Comparison of ENCODE assay signal across 14 cellular contexts in genomic region chr5:56279979-56280378, GRCh38. TPM values are rescaled to one million over a fixed set of nuclear protein-coding genes. Genes with fewer than 3 reads are reported as not detected.
DNase-seq lines count a peak whose midpoint lies in the region; ATAC-seq and TF ChIP-seq lines count a peak whose summit lies in the region.
"Had no signal": no experiment of that assay in that cellular context is flagged by ENCODE, and none has a peak within 500 bp of the region (broad histone marks: within the 10 kb centered on the region; RNA-seq: fewer than 3 reads in every experiment).

No MANE protein-coding gene starts in this region.

- H3K36me3 ChIP-seq in SJCRH30 = no peaks in the 10 kb centered on the region
- H3K36me3 ChIP-seq in CD8-positive, alpha-beta memory T cell (ENCODE audit: insufficient read depth, low read length) = no peaks in the 10 kb centered on the region
- H3K36me3 ChIP-seq: tibial artery had no signal

- H3K9me3 Mint-ChIP-seq in progenitor cell of endocrine pancreas (ENCODE audit: low read depth) = no peaks in the 10 kb centered on the region
- H3K9me3 Mint-ChIP-seq in CD8-positive, alpha-beta memory T cell = no peaks in the 10 kb centered on the region
- H3K9me3 Mint-ChIP-seq: dendritic cell treated with granulocyte-macrophage colony-stimulating factor and Interleukin-4, amounts not matched to agents 40 ng/mL and 50 ng/mL, for 4 days had no signal

- H3K4me1 ChIP-seq in SJCRH30 = peaks cover 21% of the 10 kb centered on the region
- H3K4me1 ChIP-seq in CD8-positive, alpha-beta memory T cell (ENCODE audit: insufficient read depth, low read length) = no peaks in the 10 kb centered on the region
- H3K4me1 ChIP-seq: parathyroid adenoma had no signal

- no peak overlapping the region for H3K4me3 Mint-ChIP-seq in progenitor cell of endocrine pancreas (ENCODE audit: low read depth)
- H3K4me3 Mint-ChIP-seq in CD8-positive, alpha-beta memory T cell = no peak overlapping the region
- H3K4me3 Mint-ChIP-seq: dendritic cell treated with granulocyte-macrophage colony-stimulating factor and Interleukin-4, amounts not matched to agents 40 ng/mL and 50 ng/mL, for 4 days had no signal

- H3K27me3 Mint-ChIP-seq in progenitor cell of endocrine pancreas = peaks cover 48% of the 10 kb centered on the region
- peaks cover 4% of the 10 kb centered on the region in 2 donors for H3K27me3 Mint-ChIP-seq in CD8-positive, alpha-beta memory T cell
- H3K27me3 Mint-ChIP-seq: dendritic cell treated with granulocyte-macrophage colony-stimulating factor and Interleukin-4, amounts not matched to agents 40 ng/mL and 50 ng/mL, for 4 days had no signal

- H3K27ac Mint-ChIP-seq in progenitor cell of endocrine pancreas = peak overlapping the region; percentile 62
- H3K27ac Mint-ChIP-seq in CD8-positive, alpha-beta memory T cell = peak overlapping the region in 1 of 8 donors; percentile 1
- H3K27ac Mint-ChIP-seq: dendritic cell treated with granulocyte-macrophage colony-stimulating factor and Interleukin-4, amounts not matched to agents 40 ng/mL and 50 ng/mL, for 4 days had no signal

- TF ChIP-seq CTCF in fibroblast of the aortic adventitia (IDR thresholded peaks at IDR 0.05; ENCODE audit: insufficient read depth, low read length) (no peak), progenitor cell of endocrine pancreas (IDR thresholded peaks at IDR 0.05; ENCODE audit: unreplicated experiment) (no peak), GM13976 (IDR thresholded peaks at IDR 0.05; ENCODE audit: borderline replicate concordance, control extremely low read depth, extremely low read depth, insufficient read depth, missing control alignments) (no peak), omental fat pad (IDR thresholded peaks at IDR 0.05) (no peak)

- DNase-seq in GM04503 (ENCODE audit: low read depth) (peak; percentile 64), SJCRH30 (peak; percentile 29 to 36), fibroblast of the aortic adventitia (ENCODE audit: low read depth) (peak; percentile 74), progenitor cell of endocrine pancreas (ENCODE audit: low spot score, unreplicated experiment) (no peak), GM13976 (ENCODE audit: low spot score) (no peak), omental fat pad (ENCODE audit: low spot score) (no peak)
- no peak for DNase-seq in CD8-positive, alpha-beta memory T cell
- DNase-seq: activated CD4-positive, CD25-positive, alpha-beta regulatory T cell treated with anti-CD3 and anti-CD28 coated beads, Interleukin-2, amount 50 U/mL, for 72 hours; DND-41; NCI-H2029 treated with DMSO at 0.1 percent for 48 hours; tibial artery had no signal

- H3K9me3 ChIP-seq in SJCRH30 (replicated peaks) = no peaks in the 10 kb centered on the region
- H3K9me3 ChIP-seq in CD8-positive, alpha-beta memory T cell (ENCODE audit: low read length) = no peaks in the 10 kb centered on the region
- H3K9me3 ChIP-seq: tibial artery had no signal

- ATAC-seq in omental fat pad (ENCODE audit: low FRiP score) = no peak
- no peak for ATAC-seq in GM21786 (IDR thresholded peaks at IDR 0.05; ENCODE audit: unreplicated experiment)

- H3K4me3 ChIP-seq in SJCRH30 (no peak overlapping the region), fibroblast of the aortic adventitia (ENCODE audit: low read depth, low read length) (no peak overlapping the region)
- no peak overlapping the region for H3K4me3 ChIP-seq in CD8-positive, alpha-beta memory T cell (ENCODE audit: low read length)
- H3K4me3 ChIP-seq: tibial artery had no signal

- H3K36me3 Mint-ChIP-seq in progenitor cell of endocrine pancreas (ENCODE audit: insufficient read depth) = no peaks in the 10 kb centered on the region
- H3K36me3 Mint-ChIP-seq in CD8-positive, alpha-beta memory T cell = no peaks in the 10 kb centered on the region

- POLR2A ChIA-PET in CD8-positive, alpha-beta memory T cell (lab: Charles Lee) = no interaction called here

- peaks cover 9% of the 10 kb centered on the region for H3K4me1 Mint-ChIP-seq in progenitor cell of endocrine pancreas (ENCODE audit: low read depth)
- no peaks in the 10 kb centered on the region for H3K4me1 Mint-ChIP-seq in CD8-positive, alpha-beta memory T cell

- in situ Hi-C loops in GM13976 (cut with MboI; ENCODE audit: low sequenced_read_pairs, unreplicated experiment) = loop anchor here (10.0 kb wide), 1 partner anchor 565 kb away; no protein-coding TSS in a partner anchor

- no peaks in the 10 kb centered on the region for H3K27me3 ChIP-seq in SJCRH30
- no peaks in the 10 kb centered on the region for H3K27me3 ChIP-seq in CD8-positive, alpha-beta memory T cell (ENCODE audit: insufficient read depth, low read length, poor library complexity, severe bottlenecking)
- H3K27me3 ChIP-seq: tibial artery had no signal

- CTCF ChIA-PET in CD8-positive, alpha-beta memory T cell (lab: Charles Lee) = no interaction called here

- peak overlapping the region; percentile 50 for H3K27ac ChIP-seq in SJCRH30
- H3K27ac ChIP-seq in CD8-positive, alpha-beta memory T cell (ENCODE audit: low read depth, low read length) = no peak overlapping the region
- H3K27ac ChIP-seq: parathyroid adenoma, tibial artery had no signal

RNA-seq across cellular contexts. Expression of gene ANKRD55, which starts 46.8 kb away (rescaled TPM):
- not detected in 2 replicates for total RNA-seq in SJCRH30 (2014; rRNA removed; shearing (Covaris generic))
- total RNA-seq in fibroblast of the aortic adventitia (ENCODE audit: low replicate concordance) (0.57 TPM in 1 of 2 replicates, not detected in the other), progenitor cell of endocrine pancreas (not detected in 2 replicates), omental fat pad (under 1 TPM in 2 of 4 donors, not detected in 2; 0.44 to 0.46 TPM)
- not detected for total RNA-seq in CD8-positive, alpha-beta memory T cell
- not detected for polyA plus RNA-seq in CD8-positive, alpha-beta memory T cell

Comparison
In these comparisons a context has a peak if more than half of its experiments do, and no peak if none do; other contexts are left out.
1. DNase-seq: peak in GM04503 (single experiment), SJCRH30 (2 of 2) and fibroblast of the aortic adventitia (single experiment); none in progenitor cell of endocrine pancreas (single experiment), GM13976 (single experiment), CD8-positive, alpha-beta memory T cell (0 of 5) and omental fat pad (single experiment).